ENCODE assay signal across 17 cellular contexts in genomic region chr12:45339035-45339434, GRCh38.
"Had no signal": no experiment of that assay in that cellular context is flagged by ENCODE, and none has a peak within 500 bp of the region (broad histone marks: within the 10 kb centered on the region; RNA-seq: fewer than 3 reads in every experiment).

No MANE protein-coding gene starts in this region.

- H3K9me3 Mint-ChIP-seq: brain; neural progenitor cell; stimulated activated memory B cell treated with anti-CD40 and anti-IgM and Interleukin-4, amounts not matched to agents 10 μg/mL and 1 μg/mL and 100 μg/mL, for 72 hours had no signal

- H3K27ac ChIP-seq: dorsolateral prefrontal cortex, foreskin keratinocyte, left lung, neural progenitor cell, ovary had no signal

- H3K27me3 Mint-ChIP-seq: activated naive CD8-positive, alpha-beta T cell; brain; stimulated activated memory B cell treated with anti-CD40 and anti-IgM and Interleukin-4, amounts not matched to agents 10 μg/mL and 1 μg/mL and 100 μg/mL, for 72 hours had no signal

- H3K4me1 ChIP-seq: left lung, neural progenitor cell had no signal

- H3K4me1 Mint-ChIP-seq: neural progenitor cell; stimulated activated memory B cell treated with anti-CD40 and anti-IgM and Interleukin-4, amounts not matched to agents 10 μg/mL and 1 μg/mL and 100 μg/mL, for 72 hours had no signal

- H3K36me3 ChIP-seq: left lung, neural progenitor cell, ovary had no signal

- H3K27me3 ChIP-seq: dorsolateral prefrontal cortex, foreskin keratinocyte, left lung, neural progenitor cell, ovary had no signal

- ATAC-seq: foreskin keratinocyte; left lung; stimulated activated memory B cell treated with anti-CD40 and anti-IgM and Interleukin-4, amounts not matched to agents 10 μg/mL and 1 μg/mL and 100 μg/mL, for 72 hours had no signal

- DNase-seq: activated CD4-positive, alpha-beta T cell treated with anti-CD3 and anti-CD28 coated beads, Interleukin-2, amount 50 U/mL, for 4 hours; activated CD4-positive, CD25-positive, alpha-beta regulatory T cell treated with anti-CD3 and anti-CD28 coated beads, Interleukin-2, amount 50 U/mL, for 72 hours; activated effector memory CD4-positive, alpha-beta T cell treated with anti-CD3 and anti-CD28 coated beads, Interleukin-2, amount 50 U/mL, for 16 hours; activated T-cell treated with anti-CD3 and anti-CD28 coated beads, Interleukin-2, amount 50 U/mL, for 1 hour; amygdala; dorsolateral prefrontal cortex; foreskin keratinocyte; islet precursor cell; left lung; mesenchymal stem cell; ovary; T-helper 9 cell; trophoblast cell had no signal

- H3K4me3 Mint-ChIP-seq: activated naive CD8-positive, alpha-beta T cell; brain; neural progenitor cell; stimulated activated memory B cell treated with anti-CD40 and anti-IgM and Interleukin-4, amounts not matched to agents 10 μg/mL and 1 μg/mL and 100 μg/mL, for 72 hours had no signal

- H3K9me3 ChIP-seq: left lung, ovary had no signal

- H3K27ac Mint-ChIP-seq: activated naive CD8-positive, alpha-beta T cell; neural progenitor cell; stimulated activated memory B cell treated with anti-CD40 and anti-IgM and Interleukin-4, amounts not matched to agents 10 μg/mL and 1 μg/mL and 100 μg/mL, for 72 hours had no signal

- H3K4me3 ChIP-seq: dorsolateral prefrontal cortex, left lung, neural progenitor cell, ovary had no signal
